Comparison of ENCODE assay signal across 20 cellular contexts in genomic region chr1:119160851-119161250, GRCh38. TPM values are rescaled to one million over a fixed set of nuclear protein-coding genes. Genes with fewer than 3 reads are reported as not detected.
A peak's percentile ranks its signal among the peaks of the same experiment; 100 is the strongest.
DNase-seq lines count a peak whose midpoint lies in the region; ATAC-seq and TF ChIP-seq lines count a peak whose summit lies in the region.
"Had no signal": no experiment of that assay in that cellular context is flagged by ENCODE, and none has a peak within 500 bp of the region (broad histone marks: within the 10 kb centered on the region; RNA-seq: fewer than 3 reads in every experiment).

No MANE protein-coding gene starts in this region.

- H4K20me1 ChIP-seq in H9 (ENCODE audit: control insufficient read depth, insufficient read depth, insufficient read length), result no peaks in the 10 kb centered on the region

- no peak overlapping the region for H2BK15ac ChIP-seq in H9 (ENCODE audit: low read depth, low read length)

- no peak overlapping the region for H2AK5ac ChIP-seq in H9 (ENCODE audit: insufficient read length, low read length)

- no peaks in the 10 kb centered on the region for H3K4me1 ChIP-seq in H9 (ENCODE audit: insufficient read depth, low read length)
- H3K4me1 ChIP-seq: gastrocnemius medialis, prostate gland had no signal

- no peak overlapping the region for H3K18ac ChIP-seq in H9 (ENCODE audit: insufficient read length, low read depth, low read length)

- H2BK5ac ChIP-seq in H9 (ENCODE audit: insufficient read length, low read length), result no peak overlapping the region

- H2BK20ac ChIP-seq in H9 (ENCODE audit: low read depth, low read length, poor library complexity, severe bottlenecking), result no peak overlapping the region

- H3K36me3 Mint-ChIP-seq in chondrocyte (ENCODE audit: low read depth) (peaks cover 20% of the 10 kb centered on the region), H9 (ENCODE audit: insufficient read depth in 1 of 3, low read depth in 3 of 3) (peaks cover 30 to 39% (median 33%) of the 10 kb centered on the region in 3 experiments)

- POLR2A ChIA-PET in HEK293T (lab: Yijun Ruan, JAX), result no interaction called here

- no peaks in the 10 kb centered on the region for H3K27me3 Mint-ChIP-seq in chondrocyte (ENCODE audit: low read depth)
- H3K27me3 Mint-ChIP-seq in H9 (ENCODE audit: low read depth), result no peaks in the 10 kb centered on the region
- H3K27me3 Mint-ChIP-seq: activated naive CD8-positive, alpha-beta T cell had no signal

- no peak overlapping the region for H3T11ph ChIP-seq in H9 (ENCODE audit: low read length)

- peak; percentile 96 for DNase-seq in GM04503 (ENCODE audit: low read depth)
- no peak for DNase-seq in chondrocyte (ENCODE audit: low spot score)
- DNase-seq in left ventricle myocardium superior, result no peak
- DNase-seq in skeletal muscle cell (ENCODE audit: low read depth), result peak; percentile 58
- DNase-seq in DMS153 (lab: John Stamatoyannopoulos, UW), result no peak
- no peak for DNase-seq in H9
- no peak for DNase-seq in HEK293T (ENCODE audit: extremely low spot score)
- DNase-seq: activated CD4-positive, alpha-beta T cell treated with anti-CD3 and anti-CD28 coated beads for 1 hour; CD8-positive, alpha-beta T cell; gastrocnemius medialis; GF-D8; KG1; NCI-H146; NCI-H524; stimulated activated naive CD4-positive, alpha-beta T cell had no signal

- no peak overlapping the region for H2BK12ac ChIP-seq in H9 (ENCODE audit: insufficient read length, low read depth, low read length)

- H3K23me2 ChIP-seq in H9 (ENCODE audit: insufficient read length, low read depth, low read length, poor library complexity, severe bottlenecking), result no peaks in the 10 kb centered on the region

- H3K56ac ChIP-seq in H9 (ENCODE audit: insufficient read length, low read depth, low read length), result no peak overlapping the region

- H3K4me1 Mint-ChIP-seq in chondrocyte (ENCODE audit: low read depth), result peaks cover 6% of the 10 kb centered on the region
- H3K4me1 Mint-ChIP-seq in H9, result no peaks in the 10 kb centered on the region

- no peak overlapping the region for H3K9ac ChIP-seq in H9 (ENCODE audit: extremely low read depth, insufficient read length, low read length)

- H3K79me2 ChIP-seq in H9 (ENCODE audit: insufficient read depth, low read length), result no peaks in the 10 kb centered on the region

- no peaks in the 10 kb centered on the region for H3K79me1 ChIP-seq in H9 (ENCODE audit: insufficient read depth, low read depth, low read length, poor library complexity, severe bottlenecking)

- no CpG with 5 or more reads among the region's 4 CpGs for WGBS in H9 (ENCODE audit: extremely low coverage, insufficient read length, low lambda C conversion rate)

- H3K9me3 ChIP-seq in H9 (ENCODE audit: control insufficient read depth, low read depth, low read length), result no peaks in the 10 kb centered on the region
- H3K9me3 ChIP-seq: gastrocnemius medialis, prostate gland had no signal

- peaks cover 2% of the 10 kb centered on the region for H3K9me3 Mint-ChIP-seq in chondrocyte (ENCODE audit: low read depth)
- H3K9me3 Mint-ChIP-seq in H9, result peaks cover 19 to 22% of the 10 kb centered on the region in 2 experiments
- H3K9me3 Mint-ChIP-seq: CD8-positive, alpha-beta T cell had no signal

- H3K23ac ChIP-seq in H9 (ENCODE audit: insufficient read length, low read depth, low read length), result no peak overlapping the region

- TF ChIP-seq CTCF in chondrocyte (IDR thresholded peaks at IDR 0.05) (no peak), H9 (conservative IDR thresholded peaks at IDR 0.05) (no peak)

- H3K4ac ChIP-seq in H9 (ENCODE audit: low read depth, low read length), result no peak overlapping the region

- no peak overlapping the region for H3K4me3 ChIP-seq in skeletal muscle cell (ENCODE audit: low read depth, low read length)
- H3K4me3 ChIP-seq: gastrocnemius medialis, prostate gland had no signal

- no peak overlapping the region for H4K5ac ChIP-seq in H9 (ENCODE audit: insufficient read length, low read depth, low read length)

- ATAC-seq in left ventricle myocardium superior (peak; percentile 41), HG02610 (IDR thresholded peaks at IDR 0.05; ENCODE audit: unreplicated experiment) (no peak)
- ATAC-seq: CD8-positive, alpha-beta T cell; gastrocnemius medialis; Panc1 had no signal

- H3K4me2 ChIP-seq in H9 (ENCODE audit: insufficient read depth, insufficient read length, low read length), result no peak overlapping the region

- H3K27ac ChIP-seq in H9 (ENCODE audit: insufficient read length, low read depth, low read length), result no peak overlapping the region
- H3K27ac ChIP-seq: gastrocnemius medialis, prostate gland had no signal

- no peak overlapping the region for H4K91ac ChIP-seq in H9 (ENCODE audit: insufficient read length, low read depth, low read length)

- no peak overlapping the region for H3K4me3 Mint-ChIP-seq in chondrocyte (ENCODE audit: unreplicated experiment)
- no peak overlapping the region for H3K4me3 Mint-ChIP-seq in H9
- H3K4me3 Mint-ChIP-seq: activated naive CD8-positive, alpha-beta T cell; CD8-positive, alpha-beta T cell; T-helper 1 cell treated with Interleukin-12 subunit alpha and Interleukin-12 subunit beta and Interleukin-4 antibody, amounts not matched to agents 30 μg/mL and 1 μg/mL, for 36 hours had no signal

- CTCF ChIA-PET in HEK293T (lab: Yijun Ruan, JAX), result no interaction called here

- H3K27ac Mint-ChIP-seq in chondrocyte (ENCODE audit: unreplicated experiment) (peak overlapping the region; percentile 57), H9 (no peak overlapping the region)
- H3K27ac Mint-ChIP-seq: activated naive CD8-positive, alpha-beta T cell; CD8-positive, alpha-beta T cell; T-helper 1 cell treated with Interleukin-12 subunit alpha and Interleukin-12 subunit beta and Interleukin-4 antibody, amounts not matched to agents 30 μg/mL and 1 μg/mL, for 36 hours had no signal

- no peak overlapping the region for H4K8ac ChIP-seq in H9 (replicated peaks; ENCODE audit: insufficient read length, low read depth, low read length)

- no peak overlapping the region for H3K14ac ChIP-seq in H9 (ENCODE audit: insufficient read depth, low read length)

- H2AFZ ChIP-seq in H9 (ENCODE audit: low read length), result no peak overlapping the region

- intact Hi-C loops in left ventricle myocardium superior (cut with micrococcal nuclease), result no loop called here

- H3K27me3 ChIP-seq in H9 (ENCODE audit: insufficient read depth, low read length), result no peaks in the 10 kb centered on the region
- H3K27me3 ChIP-seq: gastrocnemius medialis had no signal

- H2BK120ac ChIP-seq in H9 (ENCODE audit: low read depth, low read length, poor library complexity, severe bottlenecking), result no peak overlapping the region

TF ChIP-seq in HEK293T, 16 proteins besides CTCF, POLR2A, EP300 and RAD21:
- no peak for TF ChIP-seq ARNT (IDR thresholded peaks at IDR 0.05)
- TF ChIP-seq FOXK2 (IDR thresholded peaks at IDR 0.05), result no peak
- no peak for TF ChIP-seq SP1 (IDR thresholded peaks at IDR 0.05)
- TF ChIP-seq NFRKB (IDR thresholded peaks at IDR 0.05), result no peak
- no peak for TF ChIP-seq BHLHE40 (IDR thresholded peaks at IDR 0.05; ENCODE audit: borderline replicate concordance)
- TF ChIP-seq HDGF (IDR thresholded peaks at IDR 0.05; ENCODE audit: borderline replicate concordance), result no peak
- TF ChIP-seq FOXM1 (IDR thresholded peaks at IDR 0.05; ENCODE audit: borderline replicate concordance), result no peak
- TF ChIP-seq ELF4 (IDR thresholded peaks at IDR 0.05), result no peak
- TF ChIP-seq LEF1 (IDR thresholded peaks at IDR 0.05; ENCODE audit: borderline replicate concordance), result no peak
- no peak for TF ChIP-seq PKNOX1 (IDR thresholded peaks at IDR 0.05)
- no peak for TF ChIP-seq ZNF384 (IDR thresholded peaks at IDR 0.05)
- TF ChIP-seq L3MBTL2 (conservative IDR thresholded peaks at IDR 0.05), result no peak
- TF ChIP-seq SUZ12 (IDR thresholded peaks at IDR 0.05), result no peak
- TF ChIP-seq FOXA1 (IDR thresholded peaks at IDR 0.05), result no peak
- TF ChIP-seq TARDBP (IDR thresholded peaks at IDR 0.05), result no peak
- no peak for TF ChIP-seq CTBP1 (IDR thresholded peaks at IDR 0.05; ENCODE audit: borderline replicate concordance)

RNA-seq across cellular contexts. Expression of gene WARS2, which starts 20.4 kb away (rescaled TPM):
- total RNA-seq in chondrocyte, result 9.0 to 12.4 TPM (median 9.4 TPM) in 3 replicates
- 9.3 TPM for total RNA-seq in left ventricle myocardium superior
- 8.2 and 9.7 TPM in 2 replicates for total RNA-seq in H9 (2021)

Comparison
In these comparisons a context has a peak if more than half of its experiments do, and no peak if none do; other contexts are left out.
1. DNase-seq: peak in GM04503 (single experiment) and skeletal muscle cell (single experiment); none in chondrocyte (single experiment), left ventricle myocardium superior (single experiment), DMS153 (single experiment), H9 (single experiment) and HEK293T (single experiment).